ENCODE assay signal across 10 cellular contexts in the genomic region with DNA sequence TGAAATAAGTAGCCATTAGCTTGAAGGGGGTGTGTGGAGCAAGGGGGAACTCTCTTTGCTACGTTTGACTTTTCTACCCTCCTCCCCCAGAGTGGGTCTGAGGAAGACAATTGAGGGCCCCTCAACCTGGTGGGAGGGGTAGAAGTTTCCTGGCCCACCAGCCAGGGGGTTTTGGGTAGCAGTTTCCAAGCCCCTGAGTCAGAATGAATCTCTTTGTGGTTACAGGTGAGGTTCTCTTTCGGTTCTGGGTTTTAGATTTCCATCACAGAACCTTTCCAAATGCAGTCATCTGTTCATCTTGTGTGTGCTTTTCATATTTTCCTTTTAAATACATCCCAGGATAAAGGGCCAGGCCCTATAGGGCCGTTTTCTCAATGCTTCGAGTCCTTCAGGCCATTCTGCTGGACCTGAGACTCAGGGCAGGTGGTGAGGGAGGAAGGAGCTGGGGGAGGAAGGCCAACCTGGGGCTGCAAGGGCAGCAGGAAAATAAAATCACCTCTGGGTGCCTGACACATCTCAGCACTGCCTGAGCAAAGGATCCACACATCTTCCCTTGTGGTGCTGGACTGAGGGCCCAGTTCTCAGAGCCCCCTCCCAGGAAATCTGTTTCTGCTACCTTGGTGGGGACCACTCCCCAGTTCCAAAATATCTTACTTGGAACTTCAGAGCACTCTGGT.
DNase-seq lines count a peak whose midpoint lies in the region.
"Had no signal": no experiment of that assay in that cellular context is flagged by ENCODE, and none has a peak within 500 bp of the region (broad histone marks: within the 10 kb centered on the region; RNA-seq: fewer than 3 reads in every experiment).

No MANE protein-coding gene starts in this region.

- H3K4me1 ChIP-seq in stomach smooth muscle (ENCODE audit: control insufficient read depth, insufficient read depth, low read length): peaks cover 71% of the 10 kb centered on the region

- peaks cover 0 to 28% of the 10 kb centered on the region in 2 donors for H3K36me3 ChIP-seq in stomach smooth muscle (ENCODE audit: control insufficient read depth in 2 of 2, insufficient read depth in 2 of 2, low read length in 2 of 2)

- peak overlapping the region; percentile 60 for H3K27ac ChIP-seq in stomach smooth muscle (ENCODE audit: low read length)

- H3K4me3 ChIP-seq in stomach smooth muscle (ENCODE audit: low read length in 2 of 2): peak overlapping the region in 1 of 2 donors; percentile 3

- no peaks in the 10 kb centered on the region for H3K27me3 ChIP-seq in stomach smooth muscle (ENCODE audit: control insufficient read depth in 1 of 2, insufficient read depth in 2 of 2, low read length in 2 of 2)

- H3K9me3 ChIP-seq in stomach smooth muscle (ENCODE audit: control insufficient read depth in 2 of 2, low read length in 2 of 2): no peaks in the 10 kb centered on the region

- peak; percentile 49 for DNase-seq in activated T-cell treated with anti-CD3 and anti-CD28 coated beads for 24 hours (ENCODE audit: low read depth)
- no peak for DNase-seq in activated T-cell treated with anti-CD3 and anti-CD28 coated beads, Interleukin-2, amount 50 U/mL, for 1 hour
- DNase-seq in activated T-cell treated with anti-CD3 and anti-CD28 coated beads for 48 hours (ENCODE audit: low read depth): peak; percentile 47
- DNase-seq in islet precursor cell: peak; percentile 18
- DNase-seq in COLO829 (ENCODE audit: low spot score): no peak
- DNase-seq in D341Med (ENCODE audit: low spot score): no peak
- no peak for DNase-seq in NCI-H2029 treated with DMSO at 0.1 percent for 48 hours (lab: John Stamatoyannopoulos, UW)
- DNase-seq: NCI-H345, SIG-M5 had no signal

- no peak overlapping the region for H3K9ac ChIP-seq in stomach smooth muscle (ENCODE audit: low read length in 2 of 2)

Comparison
In these comparisons a context has a peak if more than half of its experiments do, and no peak if none do; other contexts are left out.
1. DNase-seq: peak in activated T-cell treated with anti-CD3 and anti-CD28 coated beads for 24 hours (single experiment), activated T-cell treated with anti-CD3 and anti-CD28 coated beads for 48 hours (single experiment) and islet precursor cell (single experiment); none in activated T-cell treated with anti-CD3 and anti-CD28 coated beads, Interleukin-2, amount 50 U/mL, for 1 hour (single experiment), COLO829 (single experiment), D341Med (single experiment) and NCI-H2029 treated with DMSO at 0.1 percent for 48 hours (single experiment).